14 cellular contexts compared by ENCODE assay signal in the genomic region with DNA sequence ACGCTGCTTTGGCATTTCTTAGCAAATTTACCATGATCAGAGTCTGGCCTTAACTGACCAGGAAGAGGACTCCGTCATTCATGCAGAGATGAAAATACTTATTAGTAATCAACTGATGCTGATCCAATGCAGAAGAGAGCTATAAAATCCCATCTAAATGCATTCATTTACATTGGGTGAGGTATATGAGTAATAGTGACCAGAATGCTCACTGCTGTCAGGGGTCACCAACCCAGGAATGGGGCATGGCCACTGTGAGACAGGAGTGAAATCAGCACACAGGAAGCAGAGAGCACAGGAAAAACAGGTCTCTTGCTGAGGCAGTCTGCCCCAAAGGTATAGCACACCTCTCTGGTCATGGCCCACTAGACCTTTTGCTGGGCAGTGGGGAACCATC.
DNase-seq lines count a peak whose midpoint lies in the region; TF ChIP-seq lines count a peak whose summit lies in the region.
"Had no signal": no experiment of that assay in that cellular context is flagged by ENCODE, and none has a peak within 500 bp of the region (broad histone marks: within the 10 kb centered on the region; RNA-seq: fewer than 3 reads in every experiment).

No MANE protein-coding gene starts in this region.

- peaks cover 10% of the 10 kb centered on the region for H3K9me3 Mint-ChIP-seq in osteocyte (ENCODE audit: unreplicated experiment)

- H3K27me3 ChIP-seq in MG63 (no peaks in the 10 kb centered on the region), thyroid gland (no peaks in the 10 kb centered on the region)
- H3K27me3 ChIP-seq: BE2C had no signal

- WGBS in thyroid gland, 2 donors = 96 to 100% methylated on average over 2 of the region's 2 CpGs

- H3K36me3 ChIP-seq in MG63 = no peaks in the 10 kb centered on the region
- no peaks in the 10 kb centered on the region for H3K36me3 ChIP-seq in thyroid gland
- H3K36me3 ChIP-seq: BE2C had no signal

- no peak overlapping the region for H3K27ac Mint-ChIP-seq in osteocyte (ENCODE audit: unreplicated experiment)
- H3K27ac Mint-ChIP-seq: CD4-positive, alpha-beta memory T cell had no signal

- H3K36me3 Mint-ChIP-seq in osteocyte (ENCODE audit: unreplicated experiment) = peaks cover 1% of the 10 kb centered on the region
- H3K36me3 Mint-ChIP-seq: CD4-positive, alpha-beta memory T cell had no signal

- peak overlapping the region; percentile 90 to 99 (median 98) for H3K27ac ChIP-seq in thyroid gland

- peaks cover 17 to 23% of the 10 kb centered on the region in 2 donors for H3K4me1 ChIP-seq in thyroid gland
- H3K4me1 ChIP-seq: BE2C had no signal

- no peak for TF ChIP-seq POLR2A in thyroid gland (IDR thresholded peaks at IDR 0.05)

- H3K4me3 Mint-ChIP-seq in osteocyte (ENCODE audit: unreplicated experiment) = no peak overlapping the region
- H3K4me3 Mint-ChIP-seq: CD4-positive, alpha-beta memory T cell had no signal

- H3K4me3 ChIP-seq in MG63 (no peak overlapping the region), epithelial cell of proximal tubule (ENCODE audit: low read depth, low read length) (no peak overlapping the region), thyroid gland (replicated peaks in 1 of 3) (no peak overlapping the region)

- DNase-seq in HCEC 1CT = peak; percentile 76
- DNase-seq in MG63 = peak; percentile 27
- DNase-seq in epithelial cell of proximal tubule (ENCODE audit: low read depth) = peak; percentile 19
- DNase-seq in thyroid gland = no peak
- DNase-seq in stimulated activated CD4-positive, alpha-beta T cell treated with anti-CD3 and anti-CD28 coated beads, Interleukin-1b, Interleukin-23, amount 100 ng/mL, for 48 hours = no peak
- no peak for DNase-seq in NCI-H748 (lab: John Stamatoyannopoulos, UW; ENCODE audit: unreplicated experiment)
- no peak for DNase-seq in osteocyte (ENCODE audit: extremely low spot score, unreplicated experiment)
- DNase-seq: BE2C; CD4-positive, alpha-beta memory T cell; H7; NCI-H1092; NCI-H226; NCI-H526; SK-N-SH had no signal

- intact Hi-C loops in thyroid gland (cut with DNase I) = no loop called here

- H3K27me3 Mint-ChIP-seq in osteocyte (ENCODE audit: unreplicated experiment) = peaks cover 21% of the 10 kb centered on the region

- no peaks in the 10 kb centered on the region for H3K4me1 Mint-ChIP-seq in osteocyte (ENCODE audit: unreplicated experiment)
- H3K4me1 Mint-ChIP-seq: CD4-positive, alpha-beta memory T cell had no signal

- TF ChIP-seq CTCF in epithelial cell of proximal tubule (conservative IDR thresholded peaks at IDR 0.05; ENCODE audit: low read depth, low read length) (no peak), thyroid gland (IDR thresholded peaks at IDR 0.05) (no peak), osteocyte (IDR thresholded peaks at IDR 0.05) (no peak)

- H3K9me3 ChIP-seq in MG63 = peaks cover 11% of the 10 kb centered on the region
- H3K9me3 ChIP-seq in thyroid gland = no peaks in the 10 kb centered on the region
- H3K9me3 ChIP-seq: BE2C had no signal

Comparison
In these comparisons a context has a peak if more than half of its experiments do, and no peak if none do; other contexts are left out.
1. DNase-seq: peak in HCEC 1CT (single experiment), MG63 (single experiment) and epithelial cell of proximal tubule (single experiment); none in thyroid gland (0 of 2), stimulated activated CD4-positive, alpha-beta T cell treated with anti-CD3 and anti-CD28 coated beads, Interleukin-1b, Interleukin-23, amount 100 ng/mL, for 48 hours (single experiment), NCI-H748 (single experiment) and osteocyte (single experiment).